ENCODE assay signal across 22 cellular contexts in genomic region chr3:40118031-40118610, GRCh38.
"Had no signal": no experiment of that assay in that cellular context is flagged by ENCODE, and none has a peak within 500 bp of the region (broad histone marks: within the 10 kb centered on the region; RNA-seq: fewer than 3 reads in every experiment).

No MANE protein-coding gene starts in this region.

- H3K9ac ChIP-seq: neural progenitor cell had no signal

- DNase-seq: cortex of kidney; dorsolateral prefrontal cortex; effector CD8-positive, alpha-beta T cell; gastrocnemius medialis; heart right ventricle; hypothalamus; islet precursor cell; left ventricle myocardium inferior; mesenchymal stem cell; midbrain; nucleus accumbens; pancreas; right cardiac atrium; stimulated activated CD4-positive, alpha-beta T cell treated with anti-CD3 and anti-CD28 coated beads, Interleukin-4, amount 100 ng/mL, for 1 hour; stimulated activated CD8-positive, alpha-beta memory T cell treated with anti-CD3 and anti-CD28 coated beads, Interleukin-4, amount 100 ng/mL, for 48 hours; tibial artery; upper lobe of right lung had no signal

- H3K27me3 ChIP-seq: dorsolateral prefrontal cortex, gastrocnemius medialis, heart right ventricle, neural progenitor cell, pancreas, tibial artery, upper lobe of right lung, vagina had no signal

- H2AFZ ChIP-seq: neural progenitor cell had no signal

- H3K4me1 ChIP-seq: gastrocnemius medialis, left ventricle myocardium inferior, neural progenitor cell, upper lobe of right lung, vagina had no signal

- H3K4me2 ChIP-seq: neural progenitor cell had no signal

- H3K4me3 ChIP-seq: dorsolateral prefrontal cortex, gastrocnemius medialis, heart right ventricle, left ventricle myocardium inferior, lung, neural progenitor cell, pancreas, tibial artery, upper lobe of right lung, vagina had no signal

- ATAC-seq: gastrocnemius medialis; heart right ventricle; natural killer cell treated with Interleukin-12 subunit alpha and Interleukin-12 subunit beta and Interleukin-15 and Interleukin-18, amount 100 ng/mL, for 72 hours; pancreas; right cardiac atrium; stimulated activated effector memory CD8-positive, alpha-beta T cell treated with anti-CD3 and anti-CD28 coated beads, Interleukin-12 subunit alpha, Interleukin-12 subunit beta, amount 100 ng/mL, for 72 hours; upper lobe of right lung had no signal

- H3K9me3 ChIP-seq: gastrocnemius medialis, heart right ventricle, left ventricle myocardium inferior, pancreas, tibial artery, upper lobe of right lung, vagina had no signal

- H3K36me3 ChIP-seq: gastrocnemius medialis, heart right ventricle, left ventricle myocardium inferior, neural progenitor cell, pancreas, tibial artery, upper lobe of right lung, vagina had no signal

- H3K27ac ChIP-seq: dorsolateral prefrontal cortex, gastrocnemius medialis, heart right ventricle, left ventricle myocardium inferior, neural progenitor cell, pancreas, upper lobe of right lung, vagina had no signal
